8 cellular contexts compared by ENCODE assay signal in the genomic region with DNA sequence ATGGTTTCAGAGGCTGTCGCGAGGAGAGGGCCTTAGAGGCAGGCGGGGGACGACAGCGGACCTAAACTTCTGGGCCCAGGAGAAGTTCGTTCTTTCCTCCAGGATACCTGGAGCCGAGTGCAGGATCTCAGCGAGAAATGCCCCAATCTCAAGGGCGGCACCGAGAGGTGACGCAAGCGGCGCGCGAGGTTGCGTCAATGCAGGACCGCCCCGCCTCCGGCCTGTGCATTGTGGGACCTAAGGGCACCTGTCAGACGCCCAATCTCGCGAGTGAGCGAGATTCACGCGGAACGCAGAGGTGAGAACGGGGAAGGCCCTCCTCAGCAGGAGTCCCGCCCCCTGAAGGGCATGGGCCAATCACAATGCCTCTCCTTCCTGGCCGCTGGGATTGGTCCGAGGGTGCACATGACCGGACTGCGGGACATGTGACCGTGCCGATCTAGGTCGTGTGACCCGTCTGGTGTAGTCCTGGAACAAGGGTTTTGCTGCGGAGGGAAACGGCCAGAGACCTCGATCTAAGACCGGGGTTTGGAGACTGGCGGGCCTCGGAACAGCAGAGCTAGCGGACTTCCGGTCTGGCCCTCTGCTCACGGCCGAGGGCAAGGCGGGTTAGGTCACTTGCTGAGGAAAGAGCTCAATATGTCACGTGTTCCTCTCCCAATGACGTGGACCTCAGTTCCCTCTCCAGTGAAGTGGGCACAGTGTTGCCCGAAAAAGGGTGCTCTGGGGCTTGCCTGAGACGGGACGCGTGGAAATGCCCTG.
DNase-seq lines count a peak whose midpoint lies in the region; ATAC-seq and TF ChIP-seq lines count a peak whose summit lies in the region.

No MANE protein-coding gene starts in this region.

- H3K9me3 Mint-ChIP-seq in activated naive CD4-positive, alpha-beta T cell treated with anti-CD3 and anti-CD28 coated beads, Interleukin-2, amount 50 U/mL, for 24 hours, result no peaks in the 10 kb centered on the region

- peaks cover 40% of the 10 kb centered on the region for H3K27me3 ChIP-seq in neutrophil

- no peaks in the 10 kb centered on the region for H3K9me3 ChIP-seq in SK-N-MC (ENCODE audit: low read depth, low read length)
- no peaks in the 10 kb centered on the region for H3K9me3 ChIP-seq in neutrophil

- peaks cover 16 to 20% of the 10 kb centered on the region in 2 experiments for H3K4me1 ChIP-seq in neutrophil (ENCODE audit: control insufficient read depth in 1 of 2, insufficient read depth in 1 of 2, low read depth in 1 of 2, low read length in 1 of 2)

- H3K27ac ChIP-seq in SK-N-MC, result peak overlapping the region; percentile 92
- peak overlapping the region; percentile 98 for H3K27ac ChIP-seq in neutrophil
- H3K27ac ChIP-seq in substantia nigra (ENCODE audit: low read depth, low read length, poor library complexity, severe bottlenecking), result peak overlapping the region; percentile 90

- peak; percentile 96 for ATAC-seq in HG02588 (IDR thresholded peaks at IDR 0.05; ENCODE audit: unreplicated experiment)

- peak overlapping the region; percentile 97 for H3K9ac ChIP-seq in SK-N-MC (ENCODE audit: insufficient read length)

- H3K36me3 Mint-ChIP-seq in activated naive CD4-positive, alpha-beta T cell treated with anti-CD3 and anti-CD28 coated beads, Interleukin-2, amount 50 U/mL, for 24 hours, result no peaks in the 10 kb centered on the region

- H3K36me3 ChIP-seq in SK-N-MC (ENCODE audit: insufficient read depth, low read length), result no peaks in the 10 kb centered on the region
- H3K36me3 ChIP-seq in neutrophil, result no peaks in the 10 kb centered on the region

- H3K4me3 Mint-ChIP-seq in activated naive CD4-positive, alpha-beta T cell treated with anti-CD3 and anti-CD28 coated beads, Interleukin-2, amount 50 U/mL, for 24 hours, result peak overlapping the region; percentile 100

- TF ChIP-seq CTCF in neutrophil (IDR thresholded peaks at IDR 0.05), result peak; percentile 45

- H3K4me3 ChIP-seq in GM08714 (ENCODE audit: low read length) (peak overlapping the region; percentile 89), SK-N-MC (peak overlapping the region; percentile 88), neutrophil (ENCODE audit: low read depth in 1 of 2, low read length in 1 of 2) (peak overlapping the region; percentile 78 to 86)

- peak overlapping the region; percentile 100 for H3K27ac Mint-ChIP-seq in activated naive CD4-positive, alpha-beta T cell treated with anti-CD3 and anti-CD28 coated beads, Interleukin-2, amount 50 U/mL, for 24 hours

- H3K27me3 Mint-ChIP-seq in activated naive CD4-positive, alpha-beta T cell treated with anti-CD3 and anti-CD28 coated beads, Interleukin-2, amount 50 U/mL, for 24 hours, result peaks cover 11% of the 10 kb centered on the region

- peaks cover 18% of the 10 kb centered on the region for H3K4me1 Mint-ChIP-seq in activated naive CD4-positive, alpha-beta T cell treated with anti-CD3 and anti-CD28 coated beads, Interleukin-2, amount 50 U/mL, for 24 hours

- peak; percentile 99 for DNase-seq in NCI-H1048 (lab: John Stamatoyannopoulos, UW)
- DNase-seq in SK-N-MC (ENCODE audit: low read depth, low spot score), result peak; percentile 98
- DNase-seq in germinal center (ENCODE audit: low spot score), result peak; percentile 99
- DNase-seq in substantia nigra (lab: John Stamatoyannopoulos, UW), result peak; percentile 93 to 100 (median 99)

Comparison
In these comparisons a context has a peak if more than half of its experiments do, and no peak if none do; other contexts are left out.
1. Peak in every context shown above with its lines: DNase-seq, ATAC-seq, H3K4me3 ChIP-seq and H3K27ac ChIP-seq.